ENCODE assay signal across 7 cellular contexts in the genomic region with DNA sequence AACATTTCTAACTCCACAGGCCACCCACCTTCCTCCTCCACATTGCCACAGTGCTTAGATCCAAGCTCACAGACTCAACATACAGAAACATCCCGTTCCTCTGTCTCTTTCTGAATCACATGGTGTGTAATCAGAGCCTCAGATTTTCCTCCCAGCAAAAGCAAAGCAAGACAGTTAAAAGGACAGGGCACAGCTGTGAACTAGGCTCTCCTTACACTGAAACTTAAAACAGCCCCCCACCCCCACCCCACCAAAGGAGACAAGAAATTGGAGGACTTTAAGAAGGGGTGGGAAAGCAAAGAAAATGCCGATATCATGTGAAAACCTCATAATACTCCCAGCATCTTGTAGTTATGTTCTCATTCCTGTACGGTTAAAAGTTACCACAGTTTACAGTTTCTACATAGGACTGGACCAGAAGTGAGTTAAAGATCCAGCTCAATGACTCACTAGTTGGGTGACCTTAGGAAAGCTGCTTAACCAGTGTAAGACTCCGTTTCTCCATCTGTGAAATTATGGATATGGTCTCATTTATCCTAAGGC. TPM values are rescaled to one million over a fixed set of nuclear protein-coding genes. Genes with fewer than 3 reads are reported as not detected.
DNase-seq lines count a peak whose midpoint lies in the region; ATAC-seq, FAIRE-seq and TF ChIP-seq lines count a peak whose summit lies in the region.

No MANE protein-coding gene starts in this region.

- 60 to 71% methylated on average over 4 of the region's 4 CpGs for WGBS in thyroid gland, 2 donors

- intact Hi-C loops in thyroid gland (cut with DNase I) = no loop called here
- intact Hi-C loops in left colon (cut with DNase I, micrococcal nuclease) = no loop called here

- H3K36me3 ChIP-seq in HUES48 (ENCODE audit: control insufficient read depth, insufficient read depth, low read length) (peaks cover 49% of the 10 kb centered on the region), keratinocyte (ENCODE audit: control insufficient read depth in 2 of 2, extremely low read depth in 1 of 2, insufficient read depth in 2 of 2, low read length in 2 of 2) (peaks cover 2 to 22% of the 10 kb centered on the region in 2 experiments), thyroid gland (peaks cover 17 to 21% of the 10 kb centered on the region in 2 donors)

- H3K9me3 ChIP-seq in HUES48 (ENCODE audit: control insufficient read depth, insufficient read depth, low read length) (no peaks in the 10 kb centered on the region), keratinocyte (ENCODE audit: control insufficient read depth, low read depth, low read length) (no peaks in the 10 kb centered on the region), thyroid gland (no peaks in the 10 kb centered on the region)

- H3K4me3 Mint-ChIP-seq in effector memory CD8-positive, alpha-beta T cell = no peak overlapping the region

- H3K27me3 Mint-ChIP-seq in effector memory CD8-positive, alpha-beta T cell = peaks cover 0 to 26% of the 10 kb centered on the region in 2 donors

- no peak for TF ChIP-seq POLR2A in thyroid gland (IDR thresholded peaks at IDR 0.05)

- no peak for TF ChIP-seq CTCF in keratinocyte (optimal IDR thresholded peaks at IDR 0.05 in 1 of 3, IDR thresholded peaks at IDR 0.05 in 1 of 3, conservative IDR thresholded peaks at IDR 0.05 in 1 of 3; ENCODE audit: extremely low read depth in 1 of 3, insufficient read depth in 2 of 3, low read length in 3 of 3)
- TF ChIP-seq CTCF in thyroid gland (IDR thresholded peaks at IDR 0.05) = no peak

- H3K9ac ChIP-seq in HUES48 (ENCODE audit: low read depth, low read length) = no peak overlapping the region
- peak overlapping the region; percentile 58 for H3K9ac ChIP-seq in keratinocyte (ENCODE audit: control insufficient read depth, extremely low read depth, insufficient read depth, low read length)

- no peak overlapping the region for H2AFZ ChIP-seq in keratinocyte (ENCODE audit: control insufficient read depth, low read length)

- no peak overlapping the region for H3K27ac Mint-ChIP-seq in effector memory CD8-positive, alpha-beta T cell

- FAIRE-seq in keratinocyte (lab: Jason Lieb, UNC) = peak; percentile 87

- peaks cover 30% of the 10 kb centered on the region for H3K36me3 Mint-ChIP-seq in effector memory CD8-positive, alpha-beta T cell (ENCODE audit: insufficient read depth)

- H4K20me1 ChIP-seq in keratinocyte (ENCODE audit: control insufficient read depth, extremely low read depth, insufficient read depth, low read length) = peaks cover 9% of the 10 kb centered on the region

- H3K9me1 ChIP-seq in keratinocyte (ENCODE audit: control insufficient read depth, extremely low read depth, insufficient read depth, low read length) = no peaks in the 10 kb centered on the region

- H3K4me1 Mint-ChIP-seq in effector memory CD8-positive, alpha-beta T cell (ENCODE audit: low read depth in 2 of 2) = peaks cover 30% of the 10 kb centered on the region in 2 donors

- H3K4me3 ChIP-seq in HUES48 (ENCODE audit: low read depth, low read length) = peak overlapping the region; percentile 27; the same call in 1 of the 2 replicates
- peak overlapping the region; percentile 23 to 98 (median 97) for H3K4me3 ChIP-seq in keratinocyte (ENCODE audit: control insufficient read depth in 2 of 3, extremely low read depth in 1 of 3, insufficient read depth in 2 of 3, low read depth in 1 of 3, low read length in 3 of 3)
- no peak overlapping the region for H3K4me3 ChIP-seq in thyroid gland (replicated peaks in 1 of 3)

- H3K27me3 ChIP-seq in HUES48 (ENCODE audit: control insufficient read depth, insufficient read depth, low read length) (no peaks in the 10 kb centered on the region), keratinocyte (ENCODE audit: control insufficient read depth, extremely low read depth, insufficient read depth, low read length) (no peaks in the 10 kb centered on the region), thyroid gland (no peaks in the 10 kb centered on the region)

- H3K9me3 Mint-ChIP-seq in effector memory CD8-positive, alpha-beta T cell = no peaks in the 10 kb centered on the region

- peak overlapping the region; percentile 69 for H3K4me2 ChIP-seq in keratinocyte (ENCODE audit: control insufficient read depth, extremely low read depth, insufficient read depth, low read depth, low read length)

- H3K27ac ChIP-seq in HUES48 (ENCODE audit: low read depth, low read length) (peak overlapping the region; percentile 1), keratinocyte (ENCODE audit: control insufficient read depth, insufficient read depth, low read length) (peak overlapping the region; percentile 99), thyroid gland (peak overlapping the region in 2 of 3 donors; percentile 47 to 48)

- dilution Hi-C loops in keratinocyte (cut with MboI; ENCODE audit: extremely low pct_ligation_motif_present, low sequenced_read_pairs) = no loop called here

- no peak for ATAC-seq in left colon
- no peak for ATAC-seq in effector memory CD8-positive, alpha-beta T cell (replicated peaks)

- H3K79me2 ChIP-seq in keratinocyte (ENCODE audit: control insufficient read depth, insufficient read depth, low read length) = peaks cover 76% of the 10 kb centered on the region

- H3K4me1 ChIP-seq in HUES48 (ENCODE audit: control insufficient read depth, insufficient read depth, low read length) (peaks cover 51% of the 10 kb centered on the region), keratinocyte (ENCODE audit: control insufficient read depth, extremely low read depth, insufficient read depth, low read length) (peaks cover 48% of the 10 kb centered on the region), thyroid gland (peaks cover 19 to 46% of the 10 kb centered on the region in 2 donors)

- DNase-seq in astrocyte of the hippocampus (ENCODE audit: low read depth, low spot score) (peak; percentile 39), keratinocyte (ENCODE audit: low read depth, low spot score) (no peak), thyroid gland (no peak), left colon (no peak)
- DNase-seq in effector memory CD8-positive, alpha-beta T cell = no peak
- DNase-seq in stimulated activated CD4-positive, alpha-beta T cell treated with anti-CD3 and anti-CD28 coated beads, Interleukin-15, amount 100 ng/mL, for 24 hours = no peak

RNA-seq across cellular contexts. Expression of gene YBX3, which starts 4.8 kb away (rescaled TPM):
- 127 to 367 TPM (median 170 TPM) in 3 replicates for polyA plus RNA-seq in keratinocyte
- 818 TPM for polyA plus RNA-seq in keratinocyte (2011; ENCODE audit: low read depth)
- polyA plus RNA-seq in keratinocyte (2011; cell fraction: cytosol; rRNA removed) = 244 and 286 TPM in 2 replicates
- polyA plus RNA-seq in keratinocyte (2011; cell fraction: nucleus; rRNA removed) = 205 and 230 TPM in 2 replicates
- 298 and 511 TPM in 2 replicates for polyA plus RNA-seq in keratinocyte (2012; ENCODE audit: low replicate concordance)
- polyA minus RNA-seq in keratinocyte = 135 to 368 TPM (median 136 TPM) in 3 replicates
- 140 TPM for polyA minus RNA-seq in keratinocyte (2011; cell fraction: cytosol; rRNA and poly(A)+ RNA removed)
- polyA minus RNA-seq in keratinocyte (2011; cell fraction: nucleus; rRNA and poly(A)+ RNA removed) = 73.4 and 76.4 TPM in 2 replicates
- 100 to 1,000 TPM; 123 to 351 (median 233) TPM for total RNA-seq in thyroid gland
- total RNA-seq in left colon = 100 to 1,000 TPM; 140 to 146 TPM

RNA-seq across cellular contexts. Expression of gene STYK1, which starts 44.5 kb away (rescaled TPM):
- polyA plus RNA-seq in keratinocyte = 2.0 to 2.8 TPM (median 2.3 TPM) in 3 replicates
- polyA plus RNA-seq in keratinocyte (2011; ENCODE audit: low read depth) = 0.42 TPM
- 1.1 and 4.9 TPM in 2 replicates for polyA plus RNA-seq in keratinocyte (2011; cell fraction: cytosol; rRNA removed)
- polyA plus RNA-seq in keratinocyte (2011; cell fraction: nucleus; rRNA removed) = 2.9 and 3.7 TPM in 2 replicates
- polyA plus RNA-seq in keratinocyte (2012; ENCODE audit: low replicate concordance) = 0.51 and 1.7 TPM in 2 replicates
- polyA minus RNA-seq in keratinocyte = 3.6 to 6.2 TPM (median 4.2 TPM) in 3 replicates
- 0.58 TPM for polyA minus RNA-seq in keratinocyte (2011; cell fraction: cytosol; rRNA and poly(A)+ RNA removed)
- polyA minus RNA-seq in keratinocyte (2011; cell fraction: nucleus; rRNA and poly(A)+ RNA removed) = 2.6 and 3.1 TPM in 2 replicates
- total RNA-seq in thyroid gland = under 1 TPM in 1 of 4 donors, not detected in 3; 0.40 TPM
- 10 to 100 TPM; 36.3 to 41.9 TPM for total RNA-seq in left colon

Comparison
In these comparisons a context has a peak if more than half of its experiments do, and no peak if none do; other contexts are left out.
1. H3K27ac ChIP-seq: peak in every context shown above with its lines; median percentile 99 in keratinocyte; 48 in thyroid gland; 1 in HUES48.
2. H3K4me3 ChIP-seq: peak in HUES48 (single experiment) and keratinocyte (3 of 3); none in thyroid gland (0 of 3).
3. RNA of gene STYK1, which starts 44.5 kb away (total RNA-seq): 36.3 to 41.9 TPM in left colon; 0.40 TPM in thyroid gland; every median in the first group is over 10 times any median in the second.